In genomic region chr17:68198931-68199836, GRCh38 we compare ENCODE assay signal across 8 cellular contexts. TPM values are rescaled to one million over a fixed set of nuclear protein-coding genes. Genes with fewer than 3 reads are reported as not detected.
DNase-seq lines count a peak whose midpoint lies in the region; ATAC-seq and TF ChIP-seq lines count a peak whose summit lies in the region.

No MANE protein-coding gene starts in this region.

- intact Hi-C loops in heart left ventricle (cut with DNase I), result no loop called here
- intact Hi-C loops in cardiac septum (cut with DNase I), result loop anchor here (10.0 kb wide), 1 partner anchor 134 kb away; no protein-coding TSS in a partner anchor
- intact Hi-C loops in posterior cingulate gyrus (cut with DNase I), result no loop called here

- H3K9me3 ChIP-seq in heart left ventricle (no peaks in the 10 kb centered on the region), iPS DF 6.9 (ENCODE audit: control insufficient read depth, insufficient read depth, low read length) (no peaks in the 10 kb centered on the region; the same call in 1 of the 2 replicates)

- peaks cover 51% of the 10 kb centered on the region for H3K4me1 Mint-ChIP-seq in activated CD8-positive, alpha-beta T cell treated with anti-CD3 and anti-CD28 coated beads, Interleukin-2, amount 10 ng/mL, durations not matched to agents 7 days and 5 days (ENCODE audit: low read depth)
- H3K4me1 Mint-ChIP-seq in stimulated activated naive CD8-positive, alpha-beta T cell treated with anti-CD3 and anti-CD28 coated beads, Interleukin-15, amount 100 ng/mL, for 72 hours, result peaks cover 53% of the 10 kb centered on the region

- H3K9me3 Mint-ChIP-seq in activated CD8-positive, alpha-beta T cell treated with anti-CD3 and anti-CD28 coated beads, Interleukin-2, amount 10 ng/mL, durations not matched to agents 7 days and 5 days (ENCODE audit: insufficient read depth), result no peaks in the 10 kb centered on the region
- no peaks in the 10 kb centered on the region for H3K9me3 Mint-ChIP-seq in stimulated activated naive CD8-positive, alpha-beta T cell treated with anti-CD3 and anti-CD28 coated beads, Interleukin-15, amount 100 ng/mL, for 72 hours

- peak overlapping the region; percentile 2 to 51 (median 42) for H3K4me3 ChIP-seq in heart left ventricle
- H3K4me3 ChIP-seq in iPS DF 6.9 (ENCODE audit: low read length), result peak overlapping the region; percentile 4; the same call in 1 of the 2 replicates

- no peak overlapping the region for H3K27ac Mint-ChIP-seq in activated CD8-positive, alpha-beta T cell treated with anti-CD3 and anti-CD28 coated beads, Interleukin-2, amount 10 ng/mL, durations not matched to agents 7 days and 5 days
- H3K27ac Mint-ChIP-seq in stimulated activated naive CD8-positive, alpha-beta T cell treated with anti-CD3 and anti-CD28 coated beads, Interleukin-15, amount 100 ng/mL, for 72 hours, result no peak overlapping the region

- peak overlapping the region; percentile 71 for H3K4me3 Mint-ChIP-seq in activated CD8-positive, alpha-beta T cell treated with anti-CD3 and anti-CD28 coated beads, Interleukin-2, amount 10 ng/mL, durations not matched to agents 7 days and 5 days
- H3K4me3 Mint-ChIP-seq in stimulated activated naive CD8-positive, alpha-beta T cell treated with anti-CD3 and anti-CD28 coated beads, Interleukin-15, amount 100 ng/mL, for 72 hours, result peak overlapping the region; percentile 82 to 87

- H3K27ac ChIP-seq in heart left ventricle (no peak overlapping the region), iPS DF 6.9 (ENCODE audit: low read length) (no peak overlapping the region)

- H3K27me3 Mint-ChIP-seq in activated CD8-positive, alpha-beta T cell treated with anti-CD3 and anti-CD28 coated beads, Interleukin-2, amount 10 ng/mL, durations not matched to agents 7 days and 5 days (ENCODE audit: low read depth), result peaks cover 47% of the 10 kb centered on the region
- peaks cover 84% of the 10 kb centered on the region for H3K27me3 Mint-ChIP-seq in stimulated activated naive CD8-positive, alpha-beta T cell treated with anti-CD3 and anti-CD28 coated beads, Interleukin-15, amount 100 ng/mL, for 72 hours

- ATAC-seq in heart left ventricle (no peak), GM21528 (IDR thresholded peaks at IDR 0.05; ENCODE audit: low FRiP score, unreplicated experiment) (no peak)
- peak; percentile 54 for ATAC-seq in activated CD8-positive, alpha-beta T cell treated with anti-CD3 and anti-CD28 coated beads, Interleukin-2, amount 10 ng/mL, durations not matched to agents 7 days and 5 days
- ATAC-seq in stimulated activated naive CD8-positive, alpha-beta T cell treated with anti-CD3 and anti-CD28 coated beads, Interleukin-15, amount 100 ng/mL, for 72 hours, result peak; percentile 60

- TF ChIP-seq POLR2A in heart left ventricle (IDR thresholded peaks at IDR 0.05), result no peak

- DNase-seq in heart left ventricle, result no peak
- DNase-seq in cardiac septum (ENCODE audit: low spot score), result no peak
- DNase-seq in activated CD8-positive, alpha-beta T cell treated with anti-CD3 and anti-CD28 coated beads, Interleukin-2, amount 10 ng/mL, durations not matched to agents 7 days and 5 days, result peak; percentile 56
- DNase-seq in iPS DF 6.9 (ENCODE audit: low read depth, low spot score), result no peak
- DNase-seq in stimulated activated naive CD8-positive, alpha-beta T cell treated with anti-CD3 and anti-CD28 coated beads, Interleukin-15, amount 100 ng/mL, for 72 hours, result peak; percentile 58 to 61
- DNase-seq in posterior cingulate gyrus, result no peak
- DNase-seq in COLO829 (ENCODE audit: low spot score), result no peak

- WGBS in heart left ventricle, 4 donors, result 1 to 6% (median 3%) methylated on average over 21 to 101 of the region's 101 CpGs
- no CpG with 5 or more reads among the region's 101 CpGs for WGBS in iPS DF 6.9 (ENCODE audit: insufficient coverage, insufficient read length)

- H3K4me1 ChIP-seq in heart left ventricle, result peaks cover 10 to 55% (median 43%) of the 10 kb centered on the region in 12 donors
- H3K4me1 ChIP-seq in iPS DF 6.9 (ENCODE audit: control insufficient read depth, insufficient read depth, low read length), result peaks cover 4% of the 10 kb centered on the region; the same call in 1 of the 2 replicates

- no peak for TF ChIP-seq CTCF in heart left ventricle (IDR thresholded peaks at IDR 0.05)

- no peaks in the 10 kb centered on the region for H3K36me3 Mint-ChIP-seq in activated CD8-positive, alpha-beta T cell treated with anti-CD3 and anti-CD28 coated beads, Interleukin-2, amount 10 ng/mL, durations not matched to agents 7 days and 5 days (ENCODE audit: low read depth)

- H3K36me3 ChIP-seq in heart left ventricle (no peaks in the 10 kb centered on the region), iPS DF 6.9 (ENCODE audit: control insufficient read depth, insufficient read depth, low read length) (no peaks in the 10 kb centered on the region)

- CTCF ChIA-PET in activated CD8-positive, alpha-beta T cell treated with anti-CD3 and anti-CD28 coated beads, Interleukin-2, amount 10 ng/mL, durations not matched to agents 7 days and 5 days (lab: Charles Lee), result interaction anchor here (1.2 to 9.8 kb wide), 15 partner anchors 11 to 263 kb away, joined by 3 to 126 read pairs (median 15); partner anchors contain the start of genes AMZ2 and WIPI1

- H3K27me3 ChIP-seq in heart left ventricle (peaks cover 32 to 58% (median 39%) of the 10 kb centered on the region in 9 donors), iPS DF 6.9 (ENCODE audit: control insufficient read depth, insufficient read depth, low read length) (peaks cover 61% of the 10 kb centered on the region)

- POLR2A ChIA-PET in activated CD8-positive, alpha-beta T cell treated with anti-CD3 and anti-CD28 coated beads, Interleukin-2, amount 10 ng/mL, durations not matched to agents 7 days and 5 days (lab: Charles Lee), result interaction anchor here (1.1 to 2.6 kb wide), 6 partner anchors 15 to 93 kb away, joined by 3 to 10 read pairs (median 8); partner anchors contain the start of gene AMZ2

RNA-seq across cellular contexts. Expression of gene AMZ2, which starts 48.7 kb away (rescaled TPM):
- total RNA-seq in heart left ventricle, result 100 to 1,000 TPM in 4 of 9 donors, 10 to 100 TPM in 5; 59.0 to 141 (median 91.3) TPM
- 10 to 100 TPM; 52.9 to 89.1 TPM for polyA plus RNA-seq in heart left ventricle
- 97.4 TPM for total RNA-seq in cardiac septum
- 10 to 100 TPM; 79.9 to 80.0 TPM for total RNA-seq in activated CD8-positive, alpha-beta T cell treated with anti-CD3 and anti-CD28 coated beads, Interleukin-2, amount 10 ng/mL, durations not matched to agents 7 days and 5 days

Comparison
In these comparisons a context has a peak if more than half of its experiments do, and no peak if none do; other contexts are left out.
1. ATAC-seq: peak in activated CD8-positive, alpha-beta T cell treated with anti-CD3 and anti-CD28 coated beads, Interleukin-2, amount 10 ng/mL, durations not matched to agents 7 days and 5 days (single experiment) and stimulated activated naive CD8-positive, alpha-beta T cell treated with anti-CD3 and anti-CD28 coated beads, Interleukin-15, amount 100 ng/mL, for 72 hours (single experiment); none in heart left ventricle (0 of 4) and GM21528 (single experiment).
2. DNase-seq: peak in activated CD8-positive, alpha-beta T cell treated with anti-CD3 and anti-CD28 coated beads, Interleukin-2, amount 10 ng/mL, durations not matched to agents 7 days and 5 days (single experiment) and stimulated activated naive CD8-positive, alpha-beta T cell treated with anti-CD3 and anti-CD28 coated beads, Interleukin-15, amount 100 ng/mL, for 72 hours (2 of 2); none in heart left ventricle (0 of 5), cardiac septum (single experiment), iPS DF 6.9 (single experiment), posterior cingulate gyrus (0 of 10) and COLO829 (single experiment).